Comparison of ENCODE assay signal across 9 cellular contexts in the genomic region with DNA sequence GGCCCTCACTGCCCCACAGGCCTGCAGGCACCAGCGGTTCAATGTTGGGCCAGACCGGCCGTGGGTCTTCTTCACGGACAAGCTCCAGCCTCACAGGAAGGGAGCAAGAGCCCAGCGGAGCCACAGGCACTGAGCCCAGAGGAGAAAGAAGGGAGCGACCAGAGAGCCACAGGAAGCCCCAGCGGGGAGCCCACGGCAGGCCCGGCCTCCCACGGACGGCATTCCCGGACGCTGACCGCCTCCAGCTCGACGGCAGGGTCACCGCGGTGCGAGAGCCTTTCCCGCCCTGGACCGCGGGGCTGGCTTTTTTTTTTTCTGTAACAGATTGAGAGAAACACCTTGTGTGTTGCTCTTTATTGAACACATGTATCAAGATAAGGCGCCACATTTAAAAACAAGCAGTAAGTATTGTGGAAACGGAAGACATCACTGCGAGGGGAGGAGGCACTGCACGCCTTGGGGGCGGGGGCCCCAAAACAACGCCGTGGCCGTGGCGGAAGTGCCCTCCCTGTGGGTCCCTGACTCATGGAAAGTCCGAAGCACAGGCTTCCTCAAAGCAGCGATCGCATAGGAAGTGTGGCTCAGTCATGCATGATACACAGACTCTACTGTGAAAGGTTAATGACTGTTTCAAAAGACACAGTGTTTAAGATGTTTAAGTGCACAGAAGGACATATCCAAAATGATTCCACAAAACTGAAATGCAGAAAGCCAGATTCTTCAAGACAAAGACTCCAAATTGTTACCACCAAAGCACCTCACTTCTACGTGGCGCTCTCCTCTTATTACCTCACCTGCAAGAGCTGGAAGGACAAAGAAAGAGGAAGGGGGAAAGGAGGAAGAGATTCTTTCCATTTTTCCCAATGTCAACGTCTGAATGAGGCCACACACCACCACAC. TPM values are rescaled to one million over a fixed set of nuclear protein-coding genes. Genes with fewer than 3 reads are reported as not detected.
DNase-seq lines count a peak whose midpoint lies in the region; ATAC-seq, FAIRE-seq and TF ChIP-seq lines count a peak whose summit lies in the region.
"Had no signal": no experiment of that assay in that cellular context is flagged by ENCODE, and none has a peak within 500 bp of the region (broad histone marks: within the 10 kb centered on the region; RNA-seq: fewer than 3 reads in every experiment).

No MANE protein-coding gene starts in this region.

- peak; percentile 86 for DNase-seq in GM18507 (ENCODE audit: extremely low spot score, insufficient read length, low read depth)
- DNase-seq in RCC 7860 (ENCODE audit: low spot score) = peak; percentile 82
- peak; percentile 86 for DNase-seq in activated effector memory CD4-positive, alpha-beta T cell treated with Interleukin-2 at 50 U/mL for 16 hours
- peak; percentile 93 for DNase-seq in Right ventricle myocardium inferior (ENCODE audit: missing footprints)
- DNase-seq in gastrocnemius medialis = peak; percentile 51 to 61
- no peak for DNase-seq in NCI-H2227 (lab: John Stamatoyannopoulos, UW; ENCODE audit: unreplicated experiment)
- no peak for DNase-seq in NCI-H146 treated with DMSO at 0.1 percent for 48 hours (lab: John Stamatoyannopoulos, UW; ENCODE audit: unreplicated experiment)

- peaks cover 59 to 64% of the 10 kb centered on the region in 2 donors for H3K4me1 ChIP-seq in gastrocnemius medialis

- H3K27ac ChIP-seq in gastrocnemius medialis = peak overlapping the region; percentile 90 to 95 (median 92)

- peak overlapping the region; percentile 30 to 36 (median 34) for H3K4me3 ChIP-seq in gastrocnemius medialis

- TF ChIP-seq CTCF in gastrocnemius medialis (IDR thresholded peaks at IDR 0.05 in 4 of 5, conservative IDR thresholded peaks at IDR 0.05 in 1 of 5) = no peak

- intact Hi-C loops in Right ventricle myocardium inferior (cut with DNase I) = loop anchor here (2.0 kb wide), 1 partner anchor 94 kb away; no protein-coding TSS in a partner anchor
- intact Hi-C loops in gastrocnemius medialis (cut with DNase I; ENCODE audit: low total_unique reads) = loop anchor here (1.0 kb wide), 2 partner anchors 21 to 65 kb away; no protein-coding TSS in a partner anchor

- in situ Hi-C loops in gastrocnemius medialis (cut with MboI; ENCODE audit: low sequenced_read_pairs in 4 of 4) = no loop called here

- TF ChIP-seq POLR2A in gastrocnemius medialis (IDR thresholded peaks at IDR 0.05) = peak in 1 of 2 donors; percentile 23

- H3K9me3 ChIP-seq in gastrocnemius medialis = no peaks in the 10 kb centered on the region

- no peaks in the 10 kb centered on the region for H3K36me3 ChIP-seq in gastrocnemius medialis

- no peaks in the 10 kb centered on the region for H3K27me3 ChIP-seq in gastrocnemius medialis

- ATAC-seq in HG02938 (IDR thresholded peaks at IDR 0.05; ENCODE audit: unreplicated experiment) = peak; percentile 48
- peak; percentile 51 for ATAC-seq in Right ventricle myocardium inferior
- no peak for ATAC-seq in gastrocnemius medialis

- FAIRE-seq in GM18507 (lab: Jason Lieb, UNC) (peak; percentile 99), RCC 7860 (lab: Jason Lieb, UNC) (peak; percentile 88)
- FAIRE-seq: keratinocyte had no signal

RNA-seq across cellular contexts. Expression of gene RASA3, which starts 3.5 kb away (rescaled TPM):
- 12.7 TPM for total RNA-seq in Right ventricle myocardium inferior
- 10 to 100 TPM in 2 of 4 donors, 1 to 10 TPM in 2; 3.4 to 22.2 (median 10.8) TPM for total RNA-seq in gastrocnemius medialis

RNA-seq across cellular contexts. Expression of gene CFAP97D2, which starts 50.2 kb away (rescaled TPM):
- total RNA-seq in Right ventricle myocardium inferior = not detected
- not detected for total RNA-seq in gastrocnemius medialis

Comparison
In these comparisons a context has a peak if more than half of its experiments do, and no peak if none do; other contexts are left out.
1. DNase-seq: peak in GM18507 (single experiment), RCC 7860 (single experiment), activated effector memory CD4-positive, alpha-beta T cell treated with Interleukin-2 at 50 U/mL for 16 hours (single experiment), Right ventricle myocardium inferior (single experiment) and gastrocnemius medialis (2 of 2); none in NCI-H2227 (single experiment) and NCI-H146 treated with DMSO at 0.1 percent for 48 hours (single experiment).
2. ATAC-seq: peak in HG02938 (single experiment) and Right ventricle myocardium inferior (single experiment); none in gastrocnemius medialis (0 of 2).